8 cellular contexts compared by ENCODE assay signal in the genomic region with DNA sequence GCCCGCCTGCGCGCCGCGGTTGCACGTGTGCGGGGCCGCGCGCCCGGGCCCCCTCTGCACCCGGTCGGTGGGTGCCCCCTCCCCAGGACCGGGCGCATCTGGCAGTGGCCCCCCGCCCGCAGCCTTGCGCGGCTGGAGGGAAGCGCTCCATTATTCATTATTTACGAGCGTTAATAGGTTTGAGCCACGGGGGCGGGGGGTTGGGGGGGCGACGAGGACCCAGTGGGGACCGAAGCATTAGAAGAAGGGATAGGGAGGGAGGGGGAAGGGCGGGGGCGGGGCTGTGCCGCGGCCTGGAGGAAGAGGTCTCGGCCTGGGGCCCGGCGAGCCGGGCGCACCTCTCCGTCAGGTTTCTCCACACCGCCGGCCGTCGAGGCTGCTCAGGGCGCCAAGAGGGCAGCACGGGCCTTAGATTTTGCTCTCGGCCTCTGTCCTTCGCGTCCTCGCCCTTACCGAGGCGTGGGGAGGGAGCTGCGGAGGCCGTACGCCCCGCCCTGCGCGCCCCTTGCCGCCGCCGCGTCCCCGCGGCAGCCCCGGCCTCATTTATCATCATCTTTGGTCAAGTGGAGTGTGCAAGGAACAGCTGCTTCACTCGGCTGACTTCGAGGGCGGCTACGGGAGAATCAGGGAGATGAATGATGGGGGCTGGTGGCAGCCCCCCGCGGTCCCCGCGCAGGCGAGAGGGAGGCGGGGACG.
A peak's percentile ranks its signal among the peaks of the same experiment; 100 is the strongest.
DNase-seq lines count a peak whose midpoint lies in the region; ATAC-seq lines count a peak whose summit lies in the region.

No MANE protein-coding gene starts in this region.

- DNase-seq in DMS79 treated with DMSO at 0.1 percent for 48 hours (lab: John Stamatoyannopoulos, UW) (peak; percentile 10), DMS79 (lab: John Stamatoyannopoulos, UW) (no peak), HuH-7 (ENCODE audit: low spot score) (peak; percentile 52), iPS DF 6.9 (ENCODE audit: low read depth, low spot score) (no peak), NOMO-1 treated with DMSO at 0.1 percent for 48 hours (lab: John Stamatoyannopoulos, UW; ENCODE audit: unreplicated experiment) (no peak)

- no peaks in the 10 kb centered on the region for H3K27me3 ChIP-seq in iPS DF 6.9 (ENCODE audit: control insufficient read depth, insufficient read depth, low read length)

- peak overlapping the region; percentile 76 for H3K4me3 ChIP-seq in iPS DF 6.9 (ENCODE audit: low read length)
- H3K4me3 ChIP-seq in skin epidermis, result peak overlapping the region; percentile 36 to 57 (median 39)

- ATAC-seq in GM18861 (IDR thresholded peaks at IDR 0.05; ENCODE audit: unreplicated experiment), result no peak

- H3K4me1 ChIP-seq in iPS DF 6.9 (ENCODE audit: control insufficient read depth, insufficient read depth, low read length), result peaks cover 8% of the 10 kb centered on the region; the same call in 1 of the 2 replicates

- H3K27me3 Mint-ChIP-seq in activated naive CD8-positive, alpha-beta T cell, result no peaks in the 10 kb centered on the region

- H3K27ac ChIP-seq in iPS DF 6.9 (ENCODE audit: low read length) (no peak overlapping the region), skin epidermis (peak overlapping the region in 14 of 21 experiments; percentile 3 to 76 (median 46))

- H3K4me3 Mint-ChIP-seq in activated naive CD8-positive, alpha-beta T cell, result peak overlapping the region; percentile 77

- no peaks in the 10 kb centered on the region for H3K9me3 ChIP-seq in iPS DF 6.9 (ENCODE audit: control insufficient read depth, insufficient read depth, low read length)

- WGBS in iPS DF 6.9 (ENCODE audit: insufficient coverage, insufficient read length), result no CpG with 5 or more reads among the region's 73 CpGs

- H3K36me3 ChIP-seq in iPS DF 6.9 (ENCODE audit: control insufficient read depth, insufficient read depth, low read length), result no peaks in the 10 kb centered on the region

- no peaks in the 10 kb centered on the region for H3K36me3 Mint-ChIP-seq in activated naive CD8-positive, alpha-beta T cell

- no peaks in the 10 kb centered on the region for H3K9me3 Mint-ChIP-seq in activated naive CD8-positive, alpha-beta T cell (ENCODE audit: low read depth)

- H3K4me1 Mint-ChIP-seq in activated naive CD8-positive, alpha-beta T cell (ENCODE audit: low read depth), result peaks cover 26% of the 10 kb centered on the region

- H3K27ac Mint-ChIP-seq in activated naive CD8-positive, alpha-beta T cell, result no peak overlapping the region

Comparison
In these comparisons a context has a peak if more than half of its experiments do, and no peak if none do; other contexts are left out.
1. DNase-seq: peak in DMS79 treated with DMSO at 0.1 percent for 48 hours (single experiment) and HuH-7 (single experiment); none in DMS79 (single experiment), iPS DF 6.9 (single experiment) and NOMO-1 treated with DMSO at 0.1 percent for 48 hours (single experiment).